In genomic region chr18:3726241-3726951, GRCh38 we compare ENCODE assay signal across 14 cellular contexts.
DNase-seq lines count a peak whose midpoint lies in the region; ATAC-seq and TF ChIP-seq lines count a peak whose summit lies in the region.
"Had no signal": no experiment of that assay in that cellular context is flagged by ENCODE, and none has a peak within 500 bp of the region (broad histone marks: within the 10 kb centered on the region; RNA-seq: fewer than 3 reads in every experiment).

No MANE protein-coding gene starts in this region.

- peak; percentile 45; the same call in 1 of the 2 replicates for ATAC-seq in PC-3
- peak; percentile 68 for ATAC-seq in sciatic nerve
- no peak for ATAC-seq in GM18519 (IDR thresholded peaks at IDR 0.05; ENCODE audit: low FRiP score, unreplicated experiment)

- no peaks in the 10 kb centered on the region for H3K9me3 ChIP-seq in PC-3 (ENCODE audit: low read length)
- H3K9me3 ChIP-seq: heart right ventricle, sigmoid colon had no signal

- POLR2A ChIA-PET in PC-3 (lab: Charles Lee; ENCODE audit: unreplicated experiment) (no interaction called here), GM10248 (lab: Yijun Ruan, JAX) (no interaction called here)

- no peaks in the 10 kb centered on the region for H3K79me2 ChIP-seq in PC-3 (ENCODE audit: low read length)

- H3K27ac ChIP-seq in PC-3 (ENCODE audit: low read length), result no peak overlapping the region
- H3K27ac ChIP-seq: sigmoid colon had no signal

- no peak overlapping the region for H3K4me3 ChIP-seq in PC-3 (ENCODE audit: low read length)
- H3K4me3 ChIP-seq: heart right ventricle, sigmoid colon had no signal

- no peaks in the 10 kb centered on the region for H3K9me2 ChIP-seq in PC-3 (replicated peaks; ENCODE audit: low read length)

- TF ChIP-seq CTCF in PC-3 (conservative IDR thresholded peaks at IDR 0.05; ENCODE audit: low read depth, low read length) (no peak), GM10248 (IDR thresholded peaks at IDR 0.05; ENCODE audit: control extremely low read depth, extremely low read depth, low read depth, missing control alignments) (no peak)

- H3F3A ChIP-seq in PC-3 (ENCODE audit: low read length, unreplicated experiment), result no peaks in the 10 kb centered on the region

- H3K4me2 ChIP-seq in PC-3 (ENCODE audit: low read length), result no peak overlapping the region

- H3K27me3 ChIP-seq in PC-3 (ENCODE audit: low read length), result peaks cover 68% of the 10 kb centered on the region
- H3K27me3 ChIP-seq: sigmoid colon had no signal

- H3K4me1 ChIP-seq in PC-3 (ENCODE audit: insufficient read depth, low read length), result no peaks in the 10 kb centered on the region

- CTCF ChIA-PET in PC-3 (lab: Charles Lee), result no interaction called here
- CTCF ChIA-PET in GM10248 (lab: Yijun Ruan, JAX), result no interaction called here

- no peak overlapping the region for H3K9ac ChIP-seq in PC-3 (ENCODE audit: low read length)

- no peaks in the 10 kb centered on the region for H4K20me1 ChIP-seq in PC-3 (ENCODE audit: low read length)

- DNase-seq in GF-D8 (lab: John Stamatoyannopoulos, UW), result peak; percentile 22
- DNase-seq in NCI-H2081 treated with DMSO at 0.1 percent for 48 hours (lab: John Stamatoyannopoulos, UW), result peak; percentile 73
- no peak for DNase-seq in PC-3
- no peak for DNase-seq in sciatic nerve (ENCODE audit: low spot score)
- DNase-seq in stimulated activated CD4-positive, alpha-beta T cell treated with anti-CD3 and anti-CD28 coated beads, Interleukin-12 subunit alpha, Interleukin-12 subunit beta, amount 100 ng/mL, for 4 hours, result no peak
- no peak for DNase-seq in GM10248 (ENCODE audit: extremely low spot score)
- DNase-seq: activated B cell treated with CpG ODN at 0.5 μM for 24 hours; CD4-positive, CD25-positive, alpha-beta regulatory T cell; heart right ventricle; HFFc6; NCI-H524; nephron progenitor cell; sigmoid colon had no signal

- H3K36me3 ChIP-seq in PC-3 (ENCODE audit: low read depth, low read length), result no peaks in the 10 kb centered on the region
- H3K36me3 ChIP-seq: heart right ventricle, sigmoid colon had no signal

- no TSS peak for BruUV-seq in PC-3 (replicated peaks; lab: Mats Ljungman, UMichigan)

- intact Hi-C loops in PC-3 (cut with micrococcal nuclease) (no loop called here), sciatic nerve (cut with DNase I) (no loop called here)

- H2AFZ ChIP-seq in PC-3 (ENCODE audit: low read length), result no peak overlapping the region

Comparison
In these comparisons a context has a peak if more than half of its experiments do, and no peak if none do; other contexts are left out.
1. DNase-seq: peak in GF-D8 (single experiment) and NCI-H2081 treated with DMSO at 0.1 percent for 48 hours (single experiment); none in PC-3 (single experiment), sciatic nerve (single experiment), stimulated activated CD4-positive, alpha-beta T cell treated with anti-CD3 and anti-CD28 coated beads, Interleukin-12 subunit alpha, Interleukin-12 subunit beta, amount 100 ng/mL, for 4 hours (single experiment) and GM10248 (single experiment).